10 cellular contexts compared by ENCODE assay signal in the genomic region with DNA sequence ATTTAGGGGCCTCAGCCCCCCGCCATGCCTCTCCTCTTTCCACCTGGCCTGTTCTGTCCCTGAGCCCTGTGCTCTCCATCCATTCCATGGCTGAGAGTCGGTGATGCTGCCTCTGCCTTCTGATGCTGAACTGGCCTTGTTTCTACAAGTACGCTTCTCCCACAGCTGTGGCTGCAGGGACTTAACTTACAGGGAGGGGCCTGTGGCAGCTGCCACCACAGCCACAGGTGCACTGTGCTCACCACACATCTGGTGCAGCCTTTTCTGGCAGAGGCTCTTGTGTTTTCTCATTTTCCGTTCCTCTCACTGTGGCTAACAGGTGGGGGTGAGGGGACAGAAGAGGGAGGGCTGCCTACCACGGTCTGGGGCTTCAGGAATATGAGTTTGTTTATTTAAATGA. TPM values are rescaled to one million over a fixed set of nuclear protein-coding genes. Genes with fewer than 3 reads are reported as not detected.
DNase-seq lines count a peak whose midpoint lies in the region; ATAC-seq and TF ChIP-seq lines count a peak whose summit lies in the region.
"Had no signal": no experiment of that assay in that cellular context is flagged by ENCODE, and none has a peak within 500 bp of the region (broad histone marks: within the 10 kb centered on the region; RNA-seq: fewer than 3 reads in every experiment).

No MANE protein-coding gene starts in this region.

- peak overlapping the region; percentile 13 to 61 for H3K4me3 Mint-ChIP-seq in activated T-cell treated with anti-CD3 and anti-CD28 coated beads, Interleukin-2, amount 50 U/mL, for 72 hours
- peak overlapping the region; percentile 27 to 50 for H3K4me3 Mint-ChIP-seq in stimulated activated naive CD8-positive, alpha-beta T cell treated with anti-CD3 and anti-CD28 coated beads, Interleukin-15, amount 100 ng/mL, for 72 hours

- WGBS in SK-N-SH (ENCODE audit: low lambda C conversion rate) = 20% methylated on average over 5 of the region's 5 CpGs

- no peak overlapping the region for H3K4me2 ChIP-seq in SK-N-SH

- H3K36me3 ChIP-seq in SK-N-SH (replicated peaks in 1 of 2; ENCODE audit: control insufficient read depth in 1 of 2, insufficient read depth in 2 of 2, low read length in 1 of 2) (no peaks in the 10 kb centered on the region), WERI-Rb-1 (no peaks in the 10 kb centered on the region)

- H3K36me3 Mint-ChIP-seq in activated T-cell treated with anti-CD3 and anti-CD28 coated beads, Interleukin-2, amount 50 U/mL, for 72 hours (ENCODE audit: insufficient read depth in 2 of 2) = no peaks in the 10 kb centered on the region

- H3K4me1 Mint-ChIP-seq in activated T-cell treated with anti-CD3 and anti-CD28 coated beads, Interleukin-2, amount 50 U/mL, for 72 hours (ENCODE audit: low read depth) = no peaks in the 10 kb centered on the region
- peaks cover 13% of the 10 kb centered on the region for H3K4me1 Mint-ChIP-seq in stimulated activated naive CD8-positive, alpha-beta T cell treated with anti-CD3 and anti-CD28 coated beads, Interleukin-15, amount 100 ng/mL, for 72 hours

- H3K4me3 ChIP-seq in SK-N-SH (ENCODE audit: low read depth in 2 of 2, low read length in 1 of 2) (no peak overlapping the region), WERI-Rb-1 (ENCODE audit: low read depth, low read length) (no peak overlapping the region)

- H3F3A ChIP-seq in SK-N-SH (replicated peaks; ENCODE audit: insufficient read depth) = peaks cover 7% of the 10 kb centered on the region

- H3K79me2 ChIP-seq in SK-N-SH (ENCODE audit: insufficient read depth) = no peaks in the 10 kb centered on the region

- H3K27ac ChIP-seq in SK-N-SH (ENCODE audit: low read depth in 2 of 2, low read length in 1 of 2) (no peak overlapping the region), WERI-Rb-1 (no peak overlapping the region)

- no peaks in the 10 kb centered on the region for H3K9me3 ChIP-seq in SK-N-SH
- no peaks in the 10 kb centered on the region for H3K9me3 ChIP-seq in WERI-Rb-1 (ENCODE audit: severe bottlenecking)

- no peaks in the 10 kb centered on the region for H3K9me2 ChIP-seq in SK-N-SH

- peaks cover 62% of the 10 kb centered on the region for H3K27me3 Mint-ChIP-seq in activated T-cell treated with anti-CD3 and anti-CD28 coated beads, Interleukin-2, amount 50 U/mL, for 72 hours (ENCODE audit: low read depth)
- H3K27me3 Mint-ChIP-seq in stimulated activated naive CD8-positive, alpha-beta T cell treated with anti-CD3 and anti-CD28 coated beads, Interleukin-15, amount 100 ng/mL, for 72 hours = peaks cover 52% of the 10 kb centered on the region

- H4K20me1 ChIP-seq in SK-N-SH (ENCODE audit: insufficient read depth) = no peaks in the 10 kb centered on the region

- no peak for DNase-seq in activated T-cell treated with anti-CD3 and anti-CD28 coated beads, Interleukin-2, amount 50 U/mL, for 72 hours
- DNase-seq in activated T-cell treated with anti-CD3 and anti-CD28 coated beads, Interleukin-2, amount 50 U/mL, for 1 hour = no peak
- DNase-seq in NCI-H510A treated with DMSO at 0.1 percent for 48 hours (lab: John Stamatoyannopoulos, UW) (peak; percentile 44), SK-N-SH (no peak), WERI-Rb-1 (no peak), SHP77 treated with DMSO at 0.1 percent for 48 hours (lab: John Stamatoyannopoulos, UW) (no peak)
- no peak for DNase-seq in stimulated activated naive CD8-positive, alpha-beta T cell treated with anti-CD3 and anti-CD28 coated beads, Interleukin-15, amount 100 ng/mL, for 72 hours
- DNase-seq: NCI-H146 had no signal

- no peak for TF ChIP-seq CTCF in SK-N-SH (IDR thresholded peaks at IDR 0.05)
- TF ChIP-seq CTCF in WERI-Rb-1 (IDR thresholded peaks at IDR 0.05; ENCODE audit: low read depth, low read length) = no peak

- POLR2A ChIA-PET in SK-N-SH (lab: Yijun Ruan, JAX) = no interaction called here

- no peak overlapping the region for H3K27ac Mint-ChIP-seq in activated T-cell treated with anti-CD3 and anti-CD28 coated beads, Interleukin-2, amount 50 U/mL, for 72 hours
- H3K27ac Mint-ChIP-seq in stimulated activated naive CD8-positive, alpha-beta T cell treated with anti-CD3 and anti-CD28 coated beads, Interleukin-15, amount 100 ng/mL, for 72 hours = peak overlapping the region in 1 of 2 donors; percentile 52

- peak in 1 of 2 donors; percentile 45 for ATAC-seq in activated T-cell treated with anti-CD3 and anti-CD28 coated beads, Interleukin-2, amount 50 U/mL, for 72 hours (replicated peaks in 1 of 2)
- peak; percentile 90 for ATAC-seq in HG02763 (IDR thresholded peaks at IDR 0.05; ENCODE audit: unreplicated experiment)
- peak; percentile 35 for ATAC-seq in stimulated activated naive CD8-positive, alpha-beta T cell treated with anti-CD3 and anti-CD28 coated beads, Interleukin-15, amount 100 ng/mL, for 72 hours

- H3K9me3 Mint-ChIP-seq in activated T-cell treated with anti-CD3 and anti-CD28 coated beads, Interleukin-2, amount 50 U/mL, for 72 hours = no peaks in the 10 kb centered on the region
- no peaks in the 10 kb centered on the region for H3K9me3 Mint-ChIP-seq in stimulated activated naive CD8-positive, alpha-beta T cell treated with anti-CD3 and anti-CD28 coated beads, Interleukin-15, amount 100 ng/mL, for 72 hours

- no peak overlapping the region for H2AFZ ChIP-seq in SK-N-SH (ENCODE audit: low read depth)

- CTCF ChIA-PET in SK-N-SH (lab: Yijun Ruan, JAX) = interaction anchor here (1.7 kb wide), 1 partner anchor 61 kb away, joined by 5 read pairs; the partner anchor contains the start of gene FMO4

- no peak for TF ChIP-seq RAD21 in SK-N-SH (IDR thresholded peaks at IDR 0.05; ENCODE audit: low read length)

- H3K4me1 ChIP-seq in SK-N-SH (ENCODE audit: control insufficient read depth in 1 of 2, insufficient read depth in 2 of 2, low read depth in 1 of 2, low read length in 1 of 2) = peaks cover 0 to 11% of the 10 kb centered on the region in 2 experiments; a peak in 2 of 4 replicates

- TF ChIP-seq EP300 in SK-N-SH (IDR thresholded peaks at IDR 0.05; ENCODE audit: borderline replicate concordance in 1 of 2, low read depth in 1 of 2, low read length in 1 of 2) = no peak

- H3K27me3 ChIP-seq in SK-N-SH (ENCODE audit: insufficient read depth) = peaks cover 69% of the 10 kb centered on the region; the same call in 1 of the 2 replicates
- H3K27me3 ChIP-seq in WERI-Rb-1 (ENCODE audit: insufficient read depth, low read depth, severe bottlenecking) = no peaks in the 10 kb centered on the region

- H3K9ac ChIP-seq in SK-N-SH = no peak overlapping the region

TF ChIP-seq in SK-N-SH, 30 proteins besides CTCF, POLR2A, EP300 and RAD21:
- no peak for TF ChIP-seq JUND (IDR thresholded peaks at IDR 0.05)
- no peak for TF ChIP-seq MEF2A (IDR thresholded peaks at IDR 0.05; ENCODE audit: borderline replicate concordance, low read depth)
- TF ChIP-seq MXI1 (IDR thresholded peaks at IDR 0.05; ENCODE audit: low read depth, low read length) = no peak
- no peak for TF ChIP-seq ELF1 (IDR thresholded peaks at IDR 0.05)
- no peak for TF ChIP-seq NFIC (IDR thresholded peaks at IDR 0.05; ENCODE audit: borderline replicate concordance)
- no peak for TF ChIP-seq USF2 (IDR thresholded peaks at IDR 0.05; ENCODE audit: borderline replicate concordance, low read depth, low read length)
- TF ChIP-seq, protein P1, sequence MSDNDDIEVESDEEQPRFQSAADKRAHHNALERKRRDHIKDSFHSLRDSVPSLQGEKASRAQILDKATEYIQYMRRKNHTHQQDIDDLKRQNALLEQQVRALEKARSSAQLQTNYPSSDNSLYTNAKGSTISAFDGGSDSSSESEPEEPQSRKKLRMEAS (IDR thresholded peaks at IDR 0.05; ENCODE audit: low read depth) = no peak
- no peak for TF ChIP-seq RCOR1 (IDR thresholded peaks at IDR 0.05; ENCODE audit: low read length)
- no peak for TF ChIP-seq SIN3A (IDR thresholded peaks at IDR 0.05; ENCODE audit: borderline replicate concordance, low read depth, low read length)
- no peak for TF ChIP-seq FOXM1 (IDR thresholded peaks at IDR 0.05; ENCODE audit: low read depth)
- TF ChIP-seq FOSL2 (IDR thresholded peaks at IDR 0.05; ENCODE audit: borderline replicate concordance, low read depth) = no peak
- no peak for TF ChIP-seq NRF1 (IDR thresholded peaks at IDR 0.05; ENCODE audit: low read depth, low read length)
- TF ChIP-seq TEAD4 (IDR thresholded peaks at IDR 0.05; ENCODE audit: borderline replicate concordance, insufficient read depth) = no peak
- TF ChIP-seq IRF3 (IDR thresholded peaks at IDR 0.05; ENCODE audit: low read depth, low read length) = no peak

RNA-seq across cellular contexts. Expression of gene FMO1, which starts 4.2 kb away (rescaled TPM):
- not detected for total RNA-seq in activated T-cell treated with anti-CD3 and anti-CD28 coated beads, Interleukin-2, amount 50 U/mL, for 72 hours
- not detected in 2 replicates for polyA plus RNA-seq in SK-N-SH (2012; rRNA removed)
- not detected in 2 replicates for polyA plus RNA-seq in SK-N-SH (2012; cell fraction: cytosol; rRNA removed)
- not detected in 2 replicates for polyA plus RNA-seq in SK-N-SH (2012; cell fraction: nucleus; rRNA removed)
- total RNA-seq: kidney epithelial cell had no signal
